ENCODE assay signal across 15 cellular contexts in genomic region chr1:24803220-24803619, GRCh38. TPM values are rescaled to one million over a fixed set of nuclear protein-coding genes. Genes with fewer than 3 reads are reported as not detected.
DNase-seq lines count a peak whose midpoint lies in the region; ATAC-seq and TF ChIP-seq lines count a peak whose summit lies in the region.
"Had no signal": no experiment of that assay in that cellular context is flagged by ENCODE, and none has a peak within 500 bp of the region (broad histone marks: within the 10 kb centered on the region; RNA-seq: fewer than 3 reads in every experiment).

No MANE protein-coding gene starts in this region.

- H3K36me3 Mint-ChIP-seq in naive B cell = peaks cover 4 to 19% of the 10 kb centered on the region in 2 donors
- H3K36me3 Mint-ChIP-seq: CD4-positive, alpha-beta memory T cell had no signal

- no peak for DNase-seq in adipocyte (ENCODE audit: low read depth)
- peak; percentile 48 for DNase-seq in fibroblast of the aortic adventitia (ENCODE audit: low read depth)
- DNase-seq in naive B cell = no peak
- DNase-seq in tibial artery = no peak
- DNase-seq in SHP77 (lab: John Stamatoyannopoulos, UW) = no peak
- DNase-seq in NCI-H1694 (lab: John Stamatoyannopoulos, UW) = no peak
- DNase-seq: activated CD8-positive, alpha-beta T cell treated with anti-CD3 and anti-CD28 coated beads, Interleukin-2, amount 10 ng/mL, durations not matched to agents 7 days and 5 days; CD4-positive, alpha-beta memory T cell; Kasumi-1; left colon; NCI-H226; stimulated activated naive CD8-positive, alpha-beta T cell treated with anti-CD3 and anti-CD28 coated beads, Interleukin-15, amount 100 ng/mL, for 72 hours had no signal

- H3K27me3 Mint-ChIP-seq in naive B cell = no peaks in the 10 kb centered on the region
- H3K27me3 Mint-ChIP-seq: activated naive CD4-positive, alpha-beta T cell treated with anti-CD3 and anti-CD28 coated beads, Interleukin-2, amount 50 U/mL, for 24 hours; stimulated activated naive CD8-positive, alpha-beta T cell treated with anti-CD3 and anti-CD28 coated beads, Interleukin-15, amount 100 ng/mL, for 72 hours had no signal

- peaks cover 0 to 5% (median 1%) of the 10 kb centered on the region in 7 donors for H3K9me3 Mint-ChIP-seq in naive B cell
- H3K9me3 Mint-ChIP-seq: activated naive CD4-positive, alpha-beta T cell treated with anti-CD3 and anti-CD28 coated beads, Interleukin-2, amount 50 U/mL, for 24 hours; CD4-positive, alpha-beta memory T cell had no signal

- H3K27me3 ChIP-seq in adipocyte (replicated peaks; ENCODE audit: control insufficient read depth, insufficient read depth, low read length) (no peaks in the 10 kb centered on the region), tibial artery (no peaks in the 10 kb centered on the region)

- H3K36me3 ChIP-seq in adipocyte (ENCODE audit: control insufficient read depth, insufficient read depth, low read length, severe bottlenecking) (peaks cover 8% of the 10 kb centered on the region), tibial artery (peaks cover 0 to 11% (median 9%) of the 10 kb centered on the region in 3 donors)

- TF ChIP-seq CTCF in fibroblast of the aortic adventitia (IDR thresholded peaks at IDR 0.05; ENCODE audit: insufficient read depth, low read length) (no peak), tibial artery (IDR thresholded peaks at IDR 0.05) (no peak)

- H3K4me3 ChIP-seq in adipocyte (ENCODE audit: low read length) (no peak overlapping the region), fibroblast of the aortic adventitia (ENCODE audit: low read depth, low read length) (no peak overlapping the region), tibial artery (no peak overlapping the region)

- peak overlapping the region; percentile 55 for H3K9ac ChIP-seq in adipocyte (ENCODE audit: low read length)
- H3K9ac ChIP-seq: parathyroid adenoma had no signal

- peak overlapping the region in 4 of 6 donors; percentile 28 to 73 (median 56) for H3K27ac Mint-ChIP-seq in naive B cell
- H3K27ac Mint-ChIP-seq: activated CD8-positive, alpha-beta T cell treated with anti-CD3 and anti-CD28 coated beads, Interleukin-2, amount 10 ng/mL, durations not matched to agents 7 days and 5 days; activated naive CD4-positive, alpha-beta T cell treated with anti-CD3 and anti-CD28 coated beads, Interleukin-2, amount 50 U/mL, for 24 hours had no signal

- peaks cover 23 to 56% (median 33%) of the 10 kb centered on the region in 3 donors for H3K4me1 Mint-ChIP-seq in naive B cell
- H3K4me1 Mint-ChIP-seq: stimulated activated naive CD8-positive, alpha-beta T cell treated with anti-CD3 and anti-CD28 coated beads, Interleukin-15, amount 100 ng/mL, for 72 hours had no signal

- H3K9me3 ChIP-seq in adipocyte (ENCODE audit: control insufficient read depth, low read length) = no peaks in the 10 kb centered on the region
- no peaks in the 10 kb centered on the region for H3K9me3 ChIP-seq in tibial artery

- intact Hi-C loops in tibial artery (cut with DNase I; ENCODE audit: low total_unique reads) = no loop called here

- no peak for ATAC-seq in naive B cell (ENCODE audit: low read depth in 2 of 2)
- no peak for ATAC-seq in GM18909 (IDR thresholded peaks at IDR 0.05; ENCODE audit: poor library complexity, unreplicated experiment)
- ATAC-seq: activated CD8-positive, alpha-beta T cell treated with anti-CD3 and anti-CD28 coated beads, Interleukin-2, amount 10 ng/mL, durations not matched to agents 7 days and 5 days; left colon; stimulated activated naive CD8-positive, alpha-beta T cell treated with anti-CD3 and anti-CD28 coated beads, Interleukin-15, amount 100 ng/mL, for 72 hours had no signal

- no peak overlapping the region for H3K4me3 Mint-ChIP-seq in naive B cell
- H3K4me3 Mint-ChIP-seq: activated CD8-positive, alpha-beta T cell treated with anti-CD3 and anti-CD28 coated beads, Interleukin-2, amount 10 ng/mL, durations not matched to agents 7 days and 5 days; activated naive CD4-positive, alpha-beta T cell treated with anti-CD3 and anti-CD28 coated beads, Interleukin-2, amount 50 U/mL, for 24 hours; CD4-positive, alpha-beta memory T cell; stimulated activated naive CD8-positive, alpha-beta T cell treated with anti-CD3 and anti-CD28 coated beads, Interleukin-15, amount 100 ng/mL, for 72 hours had no signal

- peak overlapping the region; percentile 64 to 70 for H3K27ac ChIP-seq in tibial artery
- H3K27ac ChIP-seq: parathyroid adenoma had no signal

- H3K4me1 ChIP-seq in adipocyte (ENCODE audit: control insufficient read depth, insufficient read depth, low read length) (peaks cover 51% of the 10 kb centered on the region), tibial artery (peaks cover 0 to 85% (median 44%) of the 10 kb centered on the region in 4 donors)

RNA-seq across cellular contexts. Expression of gene CLIC4, which starts 58.0 kb away (rescaled TPM):
- 571 and 966 TPM in 2 replicates for total RNA-seq in fibroblast of the aortic adventitia (ENCODE audit: low replicate concordance)
- 100 to 1,000 TPM in 1 of 6 donors, 10 to 100 TPM in 5; 76.7 to 108 (median 92.1) TPM for polyA plus RNA-seq in naive B cell (ENCODE audit: low read depth in 6 of 6)
